1 cellular context compared by ENCODE assay signal in the genomic region with DNA sequence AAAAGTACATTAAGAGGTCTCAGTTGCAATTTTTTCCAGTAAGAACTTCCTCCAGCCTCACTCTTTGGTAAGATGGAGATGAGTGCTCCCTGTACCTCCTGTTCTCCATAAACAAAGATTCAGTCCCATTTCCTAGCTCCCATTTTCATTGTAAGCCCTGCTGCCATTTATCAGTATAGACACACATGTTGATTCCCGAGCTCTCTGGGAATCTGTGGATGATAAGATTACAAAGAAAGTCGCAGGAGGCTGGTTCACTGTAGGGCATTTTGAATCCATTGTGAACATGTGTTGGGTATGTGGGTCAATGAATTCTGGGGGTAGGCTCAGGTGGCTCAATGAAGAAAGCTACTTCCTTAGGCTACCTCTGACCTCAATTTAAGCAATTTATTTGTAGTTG.
TF ChIP-seq lines count a peak whose summit lies in the region.

No MANE protein-coding gene starts in this region.

TF ChIP-seq in K562, 482 proteins besides CTCF, POLR2A, EP300 and RAD21 (continued from another document):
- TF ChIP-seq, protein P1, sequence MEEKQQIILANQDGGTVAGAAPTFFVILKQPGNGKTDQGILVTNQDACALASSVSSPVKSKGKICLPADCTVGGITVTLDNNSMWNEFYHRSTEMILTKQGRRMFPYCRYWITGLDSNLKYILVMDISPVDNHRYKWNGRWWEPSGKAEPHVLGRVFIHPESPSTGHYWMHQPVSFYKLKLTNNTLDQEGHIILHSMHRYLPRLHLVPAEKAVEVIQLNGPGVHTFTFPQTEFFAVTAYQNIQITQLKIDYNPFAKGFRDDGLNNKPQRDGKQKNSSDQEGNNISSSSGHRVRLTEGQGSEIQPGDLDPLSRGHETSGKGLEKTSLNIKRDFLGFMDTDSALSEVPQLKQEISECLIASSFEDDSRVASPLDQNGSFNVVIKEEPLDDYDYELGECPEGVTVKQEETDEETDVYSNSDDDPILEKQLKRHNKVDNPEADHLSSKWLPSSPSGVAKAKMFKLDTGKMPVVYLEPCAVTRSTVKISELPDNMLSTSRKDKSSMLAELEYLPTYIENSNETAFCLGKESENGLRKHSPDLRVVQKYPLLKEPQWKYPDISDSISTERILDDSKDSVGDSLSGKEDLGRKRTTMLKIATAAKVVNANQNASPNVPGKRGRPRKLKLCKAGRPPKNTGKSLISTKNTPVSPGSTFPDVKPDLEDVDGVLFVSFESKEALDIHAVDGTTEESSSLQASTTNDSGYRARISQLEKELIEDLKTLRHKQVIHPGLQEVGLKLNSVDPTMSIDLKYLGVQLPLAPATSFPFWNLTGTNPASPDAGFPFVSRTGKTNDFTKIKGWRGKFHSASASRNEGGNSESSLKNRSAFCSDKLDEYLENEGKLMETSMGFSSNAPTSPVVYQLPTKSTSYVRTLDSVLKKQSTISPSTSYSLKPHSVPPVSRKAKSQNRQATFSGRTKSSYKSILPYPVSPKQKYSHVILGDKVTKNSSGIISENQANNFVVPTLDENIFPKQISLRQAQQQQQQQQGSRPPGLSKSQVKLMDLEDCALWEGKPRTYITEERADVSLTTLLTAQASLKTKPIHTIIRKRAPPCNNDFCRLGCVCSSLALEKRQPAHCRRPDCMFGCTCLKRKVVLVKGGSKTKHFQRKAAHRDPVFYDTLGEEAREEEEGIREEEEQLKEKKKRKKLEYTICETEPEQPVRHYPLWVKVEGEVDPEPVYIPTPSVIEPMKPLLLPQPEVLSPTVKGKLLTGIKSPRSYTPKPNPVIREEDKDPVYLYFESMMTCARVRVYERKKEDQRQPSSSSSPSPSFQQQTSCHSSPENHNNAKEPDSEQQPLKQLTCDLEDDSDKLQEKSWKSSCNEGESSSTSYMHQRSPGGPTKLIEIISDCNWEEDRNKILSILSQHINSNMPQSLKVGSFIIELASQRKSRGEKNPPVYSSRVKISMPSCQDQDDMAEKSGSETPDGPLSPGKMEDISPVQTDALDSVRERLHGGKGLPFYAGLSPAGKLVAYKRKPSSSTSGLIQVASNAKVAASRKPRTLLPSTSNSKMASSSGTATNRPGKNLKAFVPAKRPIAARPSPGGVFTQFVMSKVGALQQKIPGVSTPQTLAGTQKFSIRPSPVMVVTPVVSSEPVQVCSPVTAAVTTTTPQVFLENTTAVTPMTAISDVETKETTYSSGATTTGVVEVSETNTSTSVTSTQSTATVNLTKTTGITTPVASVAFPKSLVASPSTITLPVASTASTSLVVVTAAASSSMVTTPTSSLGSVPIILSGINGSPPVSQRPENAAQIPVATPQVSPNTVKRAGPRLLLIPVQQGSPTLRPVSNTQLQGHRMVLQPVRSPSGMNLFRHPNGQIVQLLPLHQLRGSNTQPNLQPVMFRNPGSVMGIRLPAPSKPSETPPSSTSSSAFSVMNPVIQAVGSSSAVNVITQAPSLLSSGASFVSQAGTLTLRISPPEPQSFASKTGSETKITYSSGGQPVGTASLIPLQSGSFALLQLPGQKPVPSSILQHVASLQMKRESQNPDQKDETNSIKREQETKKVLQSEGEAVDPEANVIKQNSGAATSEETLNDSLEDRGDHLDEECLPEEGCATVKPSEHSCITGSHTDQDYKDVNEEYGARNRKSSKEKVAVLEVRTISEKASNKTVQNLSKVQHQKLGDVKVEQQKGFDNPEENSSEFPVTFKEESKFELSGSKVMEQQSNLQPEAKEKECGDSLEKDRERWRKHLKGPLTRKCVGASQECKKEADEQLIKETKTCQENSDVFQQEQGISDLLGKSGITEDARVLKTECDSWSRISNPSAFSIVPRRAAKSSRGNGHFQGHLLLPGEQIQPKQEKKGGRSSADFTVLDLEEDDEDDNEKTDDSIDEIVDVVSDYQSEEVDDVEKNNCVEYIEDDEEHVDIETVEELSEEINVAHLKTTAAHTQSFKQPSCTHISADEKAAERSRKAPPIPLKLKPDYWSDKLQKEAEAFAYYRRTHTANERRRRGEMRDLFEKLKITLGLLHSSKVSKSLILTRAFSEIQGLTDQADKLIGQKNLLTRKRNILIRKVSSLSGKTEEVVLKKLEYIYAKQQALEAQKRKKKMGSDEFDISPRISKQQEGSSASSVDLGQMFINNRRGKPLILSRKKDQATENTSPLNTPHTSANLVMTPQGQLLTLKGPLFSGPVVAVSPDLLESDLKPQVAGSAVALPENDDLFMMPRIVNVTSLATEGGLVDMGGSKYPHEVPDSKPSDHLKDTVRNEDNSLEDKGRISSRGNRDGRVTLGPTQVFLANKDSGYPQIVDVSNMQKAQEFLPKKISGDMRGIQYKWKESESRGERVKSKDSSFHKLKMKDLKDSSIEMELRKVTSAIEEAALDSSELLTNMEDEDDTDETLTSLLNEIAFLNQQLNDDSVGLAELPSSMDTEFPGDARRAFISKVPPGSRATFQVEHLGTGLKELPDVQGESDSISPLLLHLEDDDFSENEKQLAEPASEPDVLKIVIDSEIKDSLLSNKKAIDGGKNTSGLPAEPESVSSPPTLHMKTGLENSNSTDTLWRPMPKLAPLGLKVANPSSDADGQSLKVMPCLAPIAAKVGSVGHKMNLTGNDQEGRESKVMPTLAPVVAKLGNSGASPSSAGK (IDR thresholded peaks at IDR 0.05), result no peak
- TF ChIP-seq PURB (CRISPR knock-in tag; IDR thresholded peaks at IDR 0.05; ENCODE audit: low read depth) (no peak), RFX7 (CRISPR knock-in tag; IDR thresholded peaks at IDR 0.05) (no peak)
- TF ChIP-seq, protein P2, sequence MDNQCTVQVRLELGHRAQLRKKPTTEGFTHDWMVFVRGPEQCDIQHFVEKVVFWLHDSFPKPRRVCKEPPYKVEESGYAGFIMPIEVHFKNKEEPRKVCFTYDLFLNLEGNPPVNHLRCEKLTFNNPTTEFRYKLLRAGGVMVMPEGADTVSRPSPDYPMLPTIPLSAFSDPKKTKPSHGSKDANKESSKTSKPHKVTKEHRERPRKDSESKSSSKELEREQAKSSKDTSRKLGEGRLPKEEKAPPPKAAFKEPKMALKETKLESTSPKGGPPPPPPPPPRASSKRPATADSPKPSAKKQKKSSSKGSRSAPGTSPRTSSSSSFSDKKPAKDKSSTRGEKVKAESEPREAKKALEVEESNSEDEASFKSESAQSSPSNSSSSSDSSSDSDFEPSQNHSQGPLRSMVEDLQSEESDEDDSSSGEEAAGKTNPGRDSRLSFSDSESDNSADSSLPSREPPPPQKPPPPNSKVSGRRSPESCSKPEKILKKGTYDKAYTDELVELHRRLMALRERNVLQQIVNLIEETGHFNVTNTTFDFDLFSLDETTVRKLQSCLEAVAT (IDR thresholded peaks at IDR 0.05), result no peak
